Comparison of ENCODE assay signal across 8 cellular contexts in the genomic region with DNA sequence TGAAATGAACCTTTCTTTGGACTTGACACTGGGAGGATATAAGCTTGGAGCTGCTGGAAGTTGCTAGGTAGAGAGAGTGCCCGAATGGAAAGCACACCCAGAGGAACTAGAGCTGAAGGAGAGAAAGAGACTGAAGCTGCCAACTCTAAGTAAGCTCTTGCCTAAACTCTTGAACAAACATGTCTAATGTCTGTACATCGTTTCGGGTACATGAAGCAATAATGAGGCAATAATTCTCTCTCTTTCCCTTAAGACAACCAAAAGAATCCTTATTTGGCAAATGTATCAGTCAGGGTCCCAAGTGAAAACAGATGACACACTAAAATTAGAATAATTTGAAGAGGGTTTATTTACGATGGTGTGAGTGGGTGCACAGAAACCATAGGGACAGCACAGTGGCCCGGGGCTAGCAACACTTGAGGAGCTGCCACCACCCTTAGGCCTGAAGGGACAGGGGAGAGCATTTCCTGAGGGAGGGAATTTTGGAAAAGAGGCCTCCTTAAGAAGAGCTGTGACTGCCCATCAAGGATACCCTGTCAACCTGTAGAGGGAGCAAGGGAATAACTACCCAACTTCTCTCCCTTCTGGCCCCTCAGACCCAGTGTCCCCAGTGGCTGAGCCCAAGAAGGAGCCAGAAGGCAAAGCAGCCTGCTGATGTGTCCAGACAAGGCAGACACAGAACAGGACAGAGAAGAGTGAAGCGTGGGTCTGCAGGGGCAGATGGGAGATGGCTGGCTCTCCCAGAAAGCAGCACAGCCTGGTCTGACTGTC. TPM values are rescaled to one million over a fixed set of nuclear protein-coding genes. Genes with fewer than 3 reads are reported as not detected.
DNase-seq lines count a peak whose midpoint lies in the region; ATAC-seq and TF ChIP-seq lines count a peak whose summit lies in the region.

No MANE protein-coding gene starts in this region.

- peak in 2 of 3 donors; percentile 14 to 40 for TF ChIP-seq CTCF in breast epithelium (IDR thresholded peaks at IDR 0.05)

- no peaks in the 10 kb centered on the region for H3K9me3 ChIP-seq in breast epithelium
- no peaks in the 10 kb centered on the region for H3K9me3 ChIP-seq in mesodermal cell (ENCODE audit: control insufficient read depth, low read length)

- H3K27ac ChIP-seq in breast epithelium (peak overlapping the region; percentile 74 to 85), mesodermal cell (ENCODE audit: low read depth, low read length, severe bottlenecking) (peak overlapping the region; percentile 16)

- DNase-seq in ELF-1 (ENCODE audit: low read depth, low spot score) (peak; percentile 87), NCI-H1092 (lab: John Stamatoyannopoulos, UW) (peak; percentile 17), breast epithelium (ENCODE audit: low spot score in 2 of 2) (no peak), cerebellum (ENCODE audit: low spot score) (no peak), T-helper 1 cell (no peak)
- no peak for DNase-seq in stimulated activated CD4-positive, alpha-beta T cell treated with anti-CD3 and anti-CD28 coated beads, Interleukin-15, amount 100 ng/mL, for 24 hours

- intact Hi-C loops in breast epithelium (cut with DNase I; ENCODE audit: low total_unique reads): no loop called here

- H3K36me3 ChIP-seq in breast epithelium (no peaks in the 10 kb centered on the region), mesodermal cell (ENCODE audit: control insufficient read depth, insufficient read depth, low read length) (no peaks in the 10 kb centered on the region)

- H3K4me3 ChIP-seq in breast epithelium: peak overlapping the region in 1 of 3 donors; percentile 5
- no peak overlapping the region for H3K4me3 ChIP-seq in mesodermal cell (ENCODE audit: extremely low read depth, insufficient read depth, low read length, poor library complexity, severe bottlenecking)

- H3K4me1 ChIP-seq in breast epithelium (no peaks in the 10 kb centered on the region), mesodermal cell (ENCODE audit: control insufficient read depth, insufficient read depth, low read length, poor library complexity, severe bottlenecking) (peaks cover 8% of the 10 kb centered on the region)

- no peak for ATAC-seq in HG02642 (IDR thresholded peaks at IDR 0.05; ENCODE audit: poor library complexity, unreplicated experiment)

- 77 to 80% methylated on average over 5 to 6 of the region's 6 CpGs for WGBS in mesodermal cell (ENCODE audit: insufficient coverage in 2 of 2), 2 experiments

- no peaks in the 10 kb centered on the region for H3K27me3 ChIP-seq in breast epithelium

- TF ChIP-seq POLR2A in breast epithelium (IDR thresholded peaks at IDR 0.05): no peak

RNA-seq across cellular contexts. Expression of a gene that starts 36.1 kb away (rescaled TPM):
- total RNA-seq in breast epithelium (10 to 100 TPM; 58.2 to 78.7 (median 66.9) TPM), cerebellum (82.9 TPM)
- polyA plus RNA-seq in mesodermal cell (2013, experiment 1 of 2): 189 TPM
- polyA plus RNA-seq in mesodermal cell (2013, experiment 2 of 2): 212 TPM

RNA-seq across cellular contexts. Expression of a gene that starts 39.4 kb away (rescaled TPM):
- total RNA-seq in breast epithelium (100 to 1,000 TPM; 225 to 271 (median 252) TPM), cerebellum (155 TPM)
- 179 TPM for polyA plus RNA-seq in mesodermal cell (2013, experiment 1 of 2)
- 163 TPM for polyA plus RNA-seq in mesodermal cell (2013, experiment 2 of 2)

Comparison
In these comparisons a context has a peak if more than half of its experiments do, and no peak if none do; other contexts are left out.
1. DNase-seq: peak in ELF-1 (single experiment) and NCI-H1092 (single experiment); none in breast epithelium (0 of 2), cerebellum (single experiment), stimulated activated CD4-positive, alpha-beta T cell treated with anti-CD3 and anti-CD28 coated beads, Interleukin-15, amount 100 ng/mL, for 24 hours (single experiment) and T-helper 1 cell (0 of 5).